10 cellular contexts compared by ENCODE assay signal in the genomic region with DNA sequence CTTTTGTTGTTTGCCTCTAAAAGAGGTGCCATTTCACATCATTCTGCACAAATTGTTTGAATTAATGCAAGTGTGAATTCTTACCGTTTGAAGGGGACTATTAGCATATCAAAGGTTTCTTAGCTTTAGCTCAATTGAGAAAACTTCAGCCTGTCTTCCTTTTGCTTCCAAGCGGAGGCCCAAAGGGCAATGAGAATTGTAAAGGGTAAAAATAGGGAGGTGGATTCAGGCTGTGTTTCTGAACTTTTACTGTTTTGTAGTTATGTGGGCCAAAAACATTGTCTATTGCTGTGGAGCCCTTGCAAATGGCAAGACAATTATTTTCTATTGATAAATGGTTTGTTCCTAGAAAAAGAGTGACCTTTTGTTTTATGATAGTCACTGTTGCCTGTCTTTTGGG. TPM values are rescaled to one million over a fixed set of nuclear protein-coding genes. Genes with fewer than 3 reads are reported as not detected.
DNase-seq lines count a peak whose midpoint lies in the region; ATAC-seq, FAIRE-seq and TF ChIP-seq lines count a peak whose summit lies in the region.
"Had no signal": no experiment of that assay in that cellular context is flagged by ENCODE, and none has a peak within 500 bp of the region (broad histone marks: within the 10 kb centered on the region; RNA-seq: fewer than 3 reads in every experiment).

No MANE protein-coding gene starts in this region.

- no peak for ATAC-seq in HepG2
- no peak for ATAC-seq in stimulated activated naive CD8-positive, alpha-beta T cell treated with anti-CD3 and anti-CD28 coated beads, Interleukin-15, amount 100 ng/mL, for 72 hours
- ATAC-seq: activated CD8-positive, alpha-beta T cell treated with anti-CD3 and anti-CD28 coated beads for 36 hours had no signal

- BruUV-seq in HepG2 (replicated peaks; lab: Mats Ljungman, UMichigan), result TSS peak; percentile 15

- H3K27ac ChIP-seq in HUES6 (ENCODE audit: low read depth, low read length), result peak overlapping the region; percentile 3; the same call in 1 of the 2 replicates
- H3K27ac ChIP-seq in dorsolateral prefrontal cortex, result peak overlapping the region in 5 of 59 donors; percentile 6 to 95 (median 13)
- peak overlapping the region; percentile 69 for H3K27ac ChIP-seq in HepG2 (ENCODE audit: extremely low read length, insufficient read depth, low read length)
- H3K27ac ChIP-seq in stomach, result peak overlapping the region in 2 of 5 donors; percentile 12 to 97
- H3K27ac ChIP-seq: neutrophil had no signal

- no peak for FAIRE-seq in HepG2 (lab: Jason Lieb, UNC)

- TF ChIP-seq EP300 in HepG2 (IDR thresholded peaks at IDR 0.05; ENCODE audit: low read depth in 2 of 2, low read length in 2 of 2) (no peak), HepG2 (CRISPR knock-in tag; IDR thresholded peaks at IDR 0.05; ENCODE audit: borderline replicate concordance) (no peak), stomach (IDR thresholded peaks at IDR 0.05) (no peak)

- peaks cover 39% of the 10 kb centered on the region for H3K4me1 ChIP-seq in HUES6 (ENCODE audit: control insufficient read depth, insufficient read depth, low read length)
- H3K4me1 ChIP-seq in HepG2 (ENCODE audit: insufficient read depth, low read length), result peaks cover 33% of the 10 kb centered on the region
- H3K4me1 ChIP-seq in stomach, result peaks cover 9 to 45% (median 29%) of the 10 kb centered on the region in 4 donors

- no peak overlapping the region for H2AFZ ChIP-seq in HepG2 (ENCODE audit: low read length)

- H3K4me3 ChIP-seq in HUES6 (ENCODE audit: low read depth, low read length), result peak overlapping the region; percentile 83
- H3K4me3 ChIP-seq in dorsolateral prefrontal cortex, result peak overlapping the region in 54 of 59 donors; percentile 15 to 84 (median 73)
- peak overlapping the region; percentile 56 to 77 (median 76); a peak in 5 of 6 replicates for H3K4me3 ChIP-seq in HepG2 (replicated peaks in 1 of 3; ENCODE audit: insufficient read depth in 1 of 3, low read depth in 2 of 3, low read length in 3 of 3)
- H3K4me3 ChIP-seq in stomach, result peak overlapping the region; percentile 79 to 92 (median 82)

- TF ChIP-seq POLR2A in HepG2 (IDR thresholded peaks at IDR 0.05; ENCODE audit: insufficient read depth in 1 of 2, low read depth in 2 of 2, low read length in 2 of 2), result no peak
- no peak for TF ChIP-seq POLR2A in stomach (IDR thresholded peaks at IDR 0.05)

- H3K27me3 ChIP-seq in HUES6 (ENCODE audit: control insufficient read depth, insufficient read depth, low read length) (no peaks in the 10 kb centered on the region), dorsolateral prefrontal cortex (peaks cover 0 to 85% (median 15%) of the 10 kb centered on the region in 45 donors), HepG2 (ENCODE audit: control insufficient read depth in 1 of 2, insufficient read depth in 2 of 2, low read length in 2 of 2) (peaks cover 2 to 17% of the 10 kb centered on the region in 2 experiments; a peak in 4 of 5 replicates), stomach (peaks cover 0 to 35% (median 0%) of the 10 kb centered on the region in 3 donors)

- POLR2A ChIA-PET in HepG2 (lab: Yijun Ruan, JAX), result no interaction called here

- 22% methylated on average over 2 of the region's 2 CpGs for WGBS in HepG2 (ENCODE audit: low lambda C conversion rate)
- 48 to 57% (median 54%) methylated on average over 2 of the region's 2 CpGs for WGBS in stomach, 5 donors

- DNase-seq in dorsolateral prefrontal cortex (no peak), HepG2 (ENCODE audit: low spot score) (no peak), stomach (no peak), NCI-H2227 (lab: John Stamatoyannopoulos, UW; ENCODE audit: unreplicated experiment) (no peak)
- DNase-seq in activated naive CD4-positive, alpha-beta T cell treated with anti-CD3 and anti-CD28 coated beads, Interleukin-2, amount 10 ng/mL, durations not matched to agents 7 days and 5 days, result no peak
- DNase-seq in stimulated activated naive CD8-positive, alpha-beta T cell treated with anti-CD3 and anti-CD28 coated beads, Interleukin-15, amount 100 ng/mL, for 72 hours, result no peak
- no peak for DNase-seq in activated effector memory CD4-positive, alpha-beta T cell treated with anti-CD3 and anti-CD28 coated beads, Interleukin-2, amount 50 U/mL, for 16 hours
- DNase-seq: activated CD8-positive, alpha-beta T cell treated with anti-CD3 and anti-CD28 coated beads for 36 hours had no signal

- TF ChIP-seq CTCF in dorsolateral prefrontal cortex (IDR thresholded peaks at IDR 0.05 in 54 of 56, conservative IDR thresholded peaks at IDR 0.05 in 2 of 56; ENCODE audit: low read depth in 1 of 56, partially characterized antibody in 56 of 56) (no peak), HepG2 (CRISPR knock-in tag; IDR thresholded peaks at IDR 0.05) (no peak), stomach (IDR thresholded peaks at IDR 0.05) (no peak)

- TF ChIP-seq RAD21 in HepG2 (CRISPR knock-in tag; IDR thresholded peaks at IDR 0.05), result no peak

- H3K9me3 ChIP-seq in HUES6 (ENCODE audit: control insufficient read depth, insufficient read depth, low read depth, low read length) (no peaks in the 10 kb centered on the region), HepG2 (ENCODE audit: low read length) (no peaks in the 10 kb centered on the region), stomach (no peaks in the 10 kb centered on the region)
- H3K9me3 ChIP-seq: neutrophil had no signal

- peaks cover 4% of the 10 kb centered on the region for H3K4me1 Mint-ChIP-seq in activated naive CD4-positive, alpha-beta T cell treated with anti-CD3 and anti-CD28 coated beads, Interleukin-2, amount 10 ng/mL, durations not matched to agents 7 days and 5 days
- peaks cover 22% of the 10 kb centered on the region for H3K4me1 Mint-ChIP-seq in stimulated activated naive CD8-positive, alpha-beta T cell treated with anti-CD3 and anti-CD28 coated beads, Interleukin-15, amount 100 ng/mL, for 72 hours

- no peaks in the 10 kb centered on the region for H3K36me3 Mint-ChIP-seq in activated naive CD4-positive, alpha-beta T cell treated with anti-CD3 and anti-CD28 coated beads, Interleukin-2, amount 10 ng/mL, durations not matched to agents 7 days and 5 days

- no peaks in the 10 kb centered on the region for H3K9me3 Mint-ChIP-seq in activated naive CD4-positive, alpha-beta T cell treated with anti-CD3 and anti-CD28 coated beads, Interleukin-2, amount 10 ng/mL, durations not matched to agents 7 days and 5 days
- no peaks in the 10 kb centered on the region for H3K9me3 Mint-ChIP-seq in stimulated activated naive CD8-positive, alpha-beta T cell treated with anti-CD3 and anti-CD28 coated beads, Interleukin-15, amount 100 ng/mL, for 72 hours
- H3K9me3 Mint-ChIP-seq: activated CD8-positive, alpha-beta T cell treated with anti-CD3 and anti-CD28 coated beads for 36 hours had no signal

- H3K36me3 ChIP-seq in HUES6 (ENCODE audit: control insufficient read depth, insufficient read depth, low read length), result no peaks in the 10 kb centered on the region
- no peaks in the 10 kb centered on the region for H3K36me3 ChIP-seq in HepG2 (replicated peaks in 1 of 2; ENCODE audit: control insufficient read depth in 1 of 2, insufficient read depth in 2 of 2, low read length in 2 of 2)
- H3K36me3 ChIP-seq in stomach, result no peaks in the 10 kb centered on the region
- H3K36me3 ChIP-seq: neutrophil had no signal

- H4K20me1 ChIP-seq in HepG2 (ENCODE audit: insufficient read depth, low read length), result no peaks in the 10 kb centered on the region

- intact Hi-C loops in dorsolateral prefrontal cortex (cut with DNase I) (loop anchor here in 1 of 2 donors (5.0 kb wide), 1 partner anchor 492 kb away; no protein-coding TSS in a partner anchor), HepG2 (cut with micrococcal nuclease; ENCODE audit: unreplicated experiment) (no loop called here), stomach (cut with DNase I; ENCODE audit: low total_unique reads) (no loop called here)

- H3K4me3 Mint-ChIP-seq in activated naive CD4-positive, alpha-beta T cell treated with anti-CD3 and anti-CD28 coated beads, Interleukin-2, amount 10 ng/mL, durations not matched to agents 7 days and 5 days, result no peak overlapping the region
- no peak overlapping the region for H3K4me3 Mint-ChIP-seq in stimulated activated naive CD8-positive, alpha-beta T cell treated with anti-CD3 and anti-CD28 coated beads, Interleukin-15, amount 100 ng/mL, for 72 hours
- H3K4me3 Mint-ChIP-seq: activated CD8-positive, alpha-beta T cell treated with anti-CD3 and anti-CD28 coated beads for 36 hours had no signal

- CTCF ChIA-PET in HepG2 (lab: Yijun Ruan, JAX; ENCODE audit: low intra/inter-chr PET ratio, low total read pairs), result no interaction called here
- CTCF ChIA-PET in activated naive CD4-positive, alpha-beta T cell treated with anti-CD3 and anti-CD28 coated beads, Interleukin-2, amount 10 ng/mL, durations not matched to agents 7 days and 5 days (lab: Charles Lee), result no interaction called here

- H3K4me2 ChIP-seq in HepG2 (ENCODE audit: low read depth, low read length), result peak overlapping the region; percentile 65

- H3K9ac ChIP-seq in HUES6 (ENCODE audit: low read length) (peak overlapping the region; percentile 97), HepG2 (ENCODE audit: insufficient read depth, low read depth, low read length) (peak overlapping the region; percentile 69)

- H3K27me3 Mint-ChIP-seq in activated naive CD4-positive, alpha-beta T cell treated with anti-CD3 and anti-CD28 coated beads, Interleukin-2, amount 10 ng/mL, durations not matched to agents 7 days and 5 days, result peaks cover 48% of the 10 kb centered on the region
- H3K27me3 Mint-ChIP-seq in stimulated activated naive CD8-positive, alpha-beta T cell treated with anti-CD3 and anti-CD28 coated beads, Interleukin-15, amount 100 ng/mL, for 72 hours, result peaks cover 47% of the 10 kb centered on the region

- H3K79me2 ChIP-seq in HepG2 (ENCODE audit: insufficient read depth, low read length), result peaks cover 59% of the 10 kb centered on the region

- no peak overlapping the region for H3K27ac Mint-ChIP-seq in activated naive CD4-positive, alpha-beta T cell treated with anti-CD3 and anti-CD28 coated beads, Interleukin-2, amount 10 ng/mL, durations not matched to agents 7 days and 5 days
- H3K27ac Mint-ChIP-seq in stimulated activated naive CD8-positive, alpha-beta T cell treated with anti-CD3 and anti-CD28 coated beads, Interleukin-15, amount 100 ng/mL, for 72 hours, result no peak overlapping the region
- H3K27ac Mint-ChIP-seq: activated CD8-positive, alpha-beta T cell treated with anti-CD3 and anti-CD28 coated beads for 36 hours had no signal

- in situ Hi-C loops in HepG2 (cut with HindIII; ENCODE audit: extremely low pct_ligation_motif_present, low pct_unique_long_range_greater_than_20kb), result no loop called here

RNA-seq across cellular contexts. Expression of a gene that starts 3.6 kb away (rescaled TPM):
- total RNA-seq in dorsolateral prefrontal cortex (100 to 1,000 TPM in 2 of 120 experiments, 10 to 100 TPM in 118; 28.2 to 104 (median 65.9) TPM), HepG2 (2016; rRNA removed; fragmentation: Illumina TruSeq; extraction: Trizol) (14.5 and 15.3 TPM in 2 replicates), stomach (100 to 1,000 TPM in 2 of 5 donors, 10 to 100 TPM in 3; 13.6 to 173 (median 78.5) TPM)
- 2.2 and 2.8 TPM in 2 replicates for total RNA-seq in HepG2 (2016; cell fraction: cytosol; rRNA removed; fragmentation: Illumina TruSeq; extraction: Trizol; ENCODE audit: low read depth)
- total RNA-seq in HepG2 (2016; cell fraction: insoluble cytoplasmic fraction; rRNA removed; fragmentation: Illumina TruSeq; extraction: Trizol), result 12.1 and 14.0 TPM in 2 replicates
- 6.3 and 8.1 TPM in 2 replicates for total RNA-seq in HepG2 (2016; cell fraction: membrane; rRNA removed; fragmentation: Illumina TruSeq; extraction: Trizol)
- 24.7 TPM in 2 replicates for total RNA-seq in HepG2 (2016; cell fraction: nucleus; rRNA removed; fragmentation: Illumina TruSeq; extraction: Trizol)
- polyA plus RNA-seq in HepG2 (2011; rRNA removed) (31.6 and 38.5 TPM in 2 replicates), stomach (10 to 100 TPM; 13.0 to 19.4 (median 15.7) TPM)
- 13.1 and 16.5 TPM in 2 replicates for polyA plus RNA-seq in HepG2 (2011; cell fraction: cytosol; rRNA removed)
- polyA plus RNA-seq in HepG2 (2011; cell fraction: nucleus; rRNA removed), result 24.9 and 42.3 TPM in 2 replicates
- 15.8 and 17.3 TPM in 2 replicates for polyA plus RNA-seq in HepG2 (2012)
- 0.76 and 0.86 TPM in 2 replicates for polyA plus RNA-seq in HepG2 (2016; cell fraction: cytosol; fragmentation: Illumina TruSeq; extraction: Trizol; ENCODE audit: low read depth)
- polyA plus RNA-seq in HepG2 (2016; cell fraction: insoluble cytoplasmic fraction; fragmentation: Illumina TruSeq; extraction: Trizol; ENCODE audit: low read depth), result 9.3 and 11.0 TPM in 2 replicates
- 3.0 and 3.2 TPM in 2 replicates for polyA plus RNA-seq in HepG2 (2016; cell fraction: membrane; fragmentation: Illumina TruSeq; extraction: Trizol; ENCODE audit: low read depth)
- polyA plus RNA-seq in HepG2 (2016; cell fraction: nucleus; fragmentation: Illumina TruSeq; extraction: Trizol; ENCODE audit: insufficient read depth, low read depth), result 20.1 and 21.6 TPM in 2 replicates
- 32.9 TPM in 1 of 2 replicates, not detected in the other for polyA minus RNA-seq in HepG2 (2011; rRNA and poly(A)+ RNA removed; ENCODE audit: low replicate concordance)
- polyA minus RNA-seq in HepG2 (2011; cell fraction: cytosol; rRNA and poly(A)+ RNA removed), result 27.5 and 29.9 TPM in 2 replicates
- 95.0 and 96.0 TPM in 2 replicates for polyA minus RNA-seq in HepG2 (2011; cell fraction: nucleus; rRNA and poly(A)+ RNA removed)
- total RNA-seq: activated CD8-positive, alpha-beta T cell treated with anti-CD3 and anti-CD28 coated beads for 36 hours had no signal
